19 cellular contexts compared by ENCODE assay signal in genomic region chr4:156948133-156948532, GRCh38. TPM values are rescaled to one million over a fixed set of nuclear protein-coding genes. Genes with fewer than 3 reads are reported as not detected.
A peak's percentile ranks its signal among the peaks of the same experiment; 100 is the strongest.
DNase-seq lines count a peak whose midpoint lies in the region; ATAC-seq and TF ChIP-seq lines count a peak whose summit lies in the region.
"Had no signal": no experiment of that assay in that cellular context is flagged by ENCODE, and none has a peak within 500 bp of the region (broad histone marks: within the 10 kb centered on the region; RNA-seq: fewer than 3 reads in every experiment).

No MANE protein-coding gene starts in this region.

- H3K4me3 ChIP-seq in PC-3 (ENCODE audit: low read length) (no peak overlapping the region), choroid plexus epithelial cell (ENCODE audit: low read depth, low read length) (no peak overlapping the region), muscle layer of colon (ENCODE audit: low read depth in 1 of 2, low read length in 2 of 2) (no peak overlapping the region), thoracic aorta (peak overlapping the region; percentile 57), SJCRH30 (no peak overlapping the region)
- H3K4me3 ChIP-seq: pancreas had no signal

- POLR2A ChIA-PET in PC-3 (lab: Charles Lee; ENCODE audit: unreplicated experiment) = no interaction called here

- H3K4me2 ChIP-seq in PC-3 (ENCODE audit: low read length) = peak overlapping the region; percentile 63; the same call in 1 of the 2 replicates

- H3K9ac ChIP-seq in PC-3 (ENCODE audit: low read length) (no peak overlapping the region), muscle layer of colon (ENCODE audit: low read length) (no peak overlapping the region)

- peak overlapping the region; percentile 87 for H3K27ac ChIP-seq in PC-3 (ENCODE audit: low read length)
- H3K27ac ChIP-seq in muscle layer of colon (ENCODE audit: low read depth, low read length) = peak overlapping the region; percentile 12
- H3K27ac ChIP-seq in thoracic aorta = peak overlapping the region; percentile 62 to 82
- H3K27ac ChIP-seq in SJCRH30 = no peak overlapping the region

- H3K9me3 ChIP-seq in PC-3 (ENCODE audit: low read length) (no peaks in the 10 kb centered on the region), muscle layer of colon (ENCODE audit: low read length) (no peaks in the 10 kb centered on the region), thoracic aorta (no peaks in the 10 kb centered on the region), SJCRH30 (replicated peaks) (no peaks in the 10 kb centered on the region)
- H3K9me3 ChIP-seq: pancreas had no signal

- H3K79me2 ChIP-seq in PC-3 (ENCODE audit: low read length) = peaks cover 84% of the 10 kb centered on the region

- H3K4me1 ChIP-seq in PC-3 (ENCODE audit: insufficient read depth, low read length) = peaks cover 90% of the 10 kb centered on the region
- H3K4me1 ChIP-seq in muscle layer of colon (ENCODE audit: insufficient read depth, low read length) = peaks cover 76% of the 10 kb centered on the region
- peaks cover 57 to 95% of the 10 kb centered on the region in 2 donors for H3K4me1 ChIP-seq in thoracic aorta (ENCODE audit: control insufficient read depth in 1 of 2, low read depth in 2 of 2)
- peaks cover 13% of the 10 kb centered on the region for H3K4me1 ChIP-seq in SJCRH30

- DNase-seq in PC-3 (no peak), choroid plexus epithelial cell (ENCODE audit: low read depth) (peak; percentile 62), thoracic aorta (ENCODE audit: low spot score) (no peak), NAMALWA (ENCODE audit: low spot score) (no peak), HCEC 1CT (no peak), SJCRH30 (no peak), NCI-H2081 treated with DMSO at 0.1 percent for 48 hours (lab: John Stamatoyannopoulos, UW) (no peak)
- DNase-seq: activated CD4-positive, alpha-beta T cell treated with anti-CD3 and anti-CD28 coated beads for 48 hours; CD4-positive, alpha-beta memory T cell; DMS153; effector memory CD4-positive, alpha-beta T cell; Kasumi-1; NCI-H1105; pancreas; stimulated activated CD4-positive, alpha-beta T cell treated with anti-CD3 and anti-CD28 coated beads, Interleukin-1b, Interleukin-23, amount 100 ng/mL, for 48 hours; stimulated activated naive B cell treated with anti-CD40 and anti-IgM and Interleukin-4, amounts not matched to agents 10 μg/mL and 1 μg/mL and 100 μg/mL, for 72 hours; trophoblast cell had no signal

- ATAC-seq in PC-3 = no peak
- ATAC-seq in thoracic aorta (ENCODE audit: insufficient number of reproducible peaks, low FRiP score, low read depth) = no peak
- ATAC-seq: stimulated activated naive B cell treated with anti-CD40 and anti-IgM and Interleukin-4, amounts not matched to agents 10 μg/mL and 1 μg/mL and 100 μg/mL, for 72 hours had no signal

- no TSS peak for BruUV-seq in PC-3 (replicated peaks; lab: Mats Ljungman, UMichigan)

- H3K27me3 ChIP-seq in PC-3 (ENCODE audit: low read length) (no peaks in the 10 kb centered on the region), muscle layer of colon (ENCODE audit: control insufficient read depth in 1 of 2, insufficient read depth in 2 of 2, low read length in 2 of 2) (no peaks in the 10 kb centered on the region), thoracic aorta (replicated peaks; ENCODE audit: insufficient read depth) (no peaks in the 10 kb centered on the region), SJCRH30 (no peaks in the 10 kb centered on the region)
- H3K27me3 ChIP-seq: pancreas had no signal

- H3F3A ChIP-seq in PC-3 (ENCODE audit: low read length, unreplicated experiment) = peaks cover 7% of the 10 kb centered on the region

- H4K20me1 ChIP-seq in PC-3 (ENCODE audit: low read length) = no peaks in the 10 kb centered on the region

- CTCF ChIA-PET in PC-3 (lab: Charles Lee) = no interaction called here

- H3K36me3 ChIP-seq in PC-3 (ENCODE audit: low read depth, low read length) (no peaks in the 10 kb centered on the region), muscle layer of colon (ENCODE audit: insufficient read depth, low read length) (no peaks in the 10 kb centered on the region), thoracic aorta (no peaks in the 10 kb centered on the region), SJCRH30 (no peaks in the 10 kb centered on the region)
- H3K36me3 ChIP-seq: pancreas had no signal

- intact Hi-C loops in PC-3 (cut with micrococcal nuclease) = no loop called here

- no peaks in the 10 kb centered on the region for H3K9me2 ChIP-seq in PC-3 (replicated peaks; ENCODE audit: low read length)

- no peak overlapping the region for H2AFZ ChIP-seq in PC-3 (ENCODE audit: low read length)

- TF ChIP-seq CTCF in PC-3 (conservative IDR thresholded peaks at IDR 0.05; ENCODE audit: low read depth, low read length) = no peak
- no peak for TF ChIP-seq CTCF in choroid plexus epithelial cell (conservative IDR thresholded peaks at IDR 0.05; ENCODE audit: low read depth, low read length)
- no peak for TF ChIP-seq CTCF in thoracic aorta (IDR thresholded peaks at IDR 0.05)

RNA-seq across cellular contexts. Expression of gene PDGFC, which starts 23.5 kb away (rescaled TPM):
- total RNA-seq in PC-3 (2014; rRNA removed) (16.8 and 23.0 TPM in 2 replicates), thoracic aorta (10 to 100 TPM; 31.4 to 32.8 TPM)
- 14.1 and 14.6 TPM in 2 replicates for total RNA-seq in SJCRH30 (2014; rRNA removed; shearing (Covaris generic))
- total RNA-seq: T-helper 1 cell treated with Interleukin-12 subunit alpha and Interleukin-12 subunit beta and Interleukin-4 antibody, amounts not matched to agents 30 ng/mL and 1 ng/mL, for 36 hours had no signal
